In the genomic region with DNA sequence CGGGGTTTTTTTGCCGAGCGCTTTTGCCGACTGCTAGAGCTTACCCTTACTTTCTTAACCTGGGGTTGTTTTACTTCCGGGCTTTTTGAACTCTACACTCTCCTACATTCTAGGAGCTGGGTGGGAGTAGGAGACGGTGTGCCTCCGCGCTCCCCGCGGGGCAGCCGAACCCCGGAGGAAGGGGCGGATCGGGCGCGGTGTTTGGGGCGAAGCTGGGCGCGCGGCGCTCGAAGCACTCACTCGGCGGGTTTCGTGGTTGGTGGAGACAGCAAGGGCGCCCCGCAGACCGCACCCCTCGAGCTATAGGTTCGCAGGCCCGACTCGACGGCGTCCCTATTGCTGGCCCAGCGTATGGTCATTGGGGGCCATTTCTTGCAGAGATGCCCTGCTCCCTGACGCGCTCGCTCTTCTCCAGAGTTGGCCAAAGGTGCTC, we compare ENCODE assay signal across 8 cellular contexts. TPM values are rescaled to one million over a fixed set of nuclear protein-coding genes. Genes with fewer than 3 reads are reported as not detected.
DNase-seq lines count a peak whose midpoint lies in the region; ATAC-seq and TF ChIP-seq lines count a peak whose summit lies in the region.

No MANE protein-coding gene starts in this region.

- DNase-seq in CD8-positive, alpha-beta memory T cell = peak in 2 of 5 donors; percentile 52 to 64
- DNase-seq in activated T-cell treated with anti-CD3 and anti-CD28 coated beads, Interleukin-2, amount 50 U/mL, for 4 hours = peak; percentile 66
- DNase-seq in fibroblast of pulmonary artery (ENCODE audit: low read depth) = peak; percentile 84
- DNase-seq in thoracic aorta (ENCODE audit: low spot score) = peak; percentile 4

- no peaks in the 10 kb centered on the region for H4K20me1 ChIP-seq in OCI-LY3 (ENCODE audit: insufficient read depth, low read length)

- peak overlapping the region; percentile 94 for H2AFZ ChIP-seq in OCI-LY3 (ENCODE audit: low read depth, low read length)
- peak overlapping the region; percentile 85 for H2AFZ ChIP-seq in neuron (ENCODE audit: low read depth, low read length)

- peak overlapping the region; percentile 80 for H3K4me3 ChIP-seq in CD8-positive, alpha-beta memory T cell (ENCODE audit: low read length)
- H3K4me3 ChIP-seq in OCI-LY3 (ENCODE audit: low read length) (peak overlapping the region; percentile 91), fibroblast of pulmonary artery (replicated peaks; ENCODE audit: low read depth, low read length) (peak overlapping the region; percentile 80), neuron (ENCODE audit: low read length) (peak overlapping the region; percentile 84), thoracic aorta (peak overlapping the region; percentile 83)

- peaks cover 22 to 33% (median 28%) of the 10 kb centered on the region in 3 donors for H3K4me1 Mint-ChIP-seq in CD8-positive, alpha-beta memory T cell
- H3K4me1 Mint-ChIP-seq in activated T-cell treated with anti-CD3 and anti-CD28 coated beads, Interleukin-2, amount 50 U/mL, for 4 hours (ENCODE audit: low read depth) = peaks cover 18% of the 10 kb centered on the region

- peaks cover 9% of the 10 kb centered on the region for H3K36me3 ChIP-seq in CD8-positive, alpha-beta memory T cell (ENCODE audit: insufficient read depth, low read length)
- H3K36me3 ChIP-seq in OCI-LY3 (replicated peaks; ENCODE audit: low read depth, low read length) = peaks cover 15% of the 10 kb centered on the region
- peaks cover 24% of the 10 kb centered on the region for H3K36me3 ChIP-seq in neuron (ENCODE audit: insufficient read depth, low read length)
- H3K36me3 ChIP-seq in thoracic aorta = peaks cover 11% of the 10 kb centered on the region

- H3K9me3 Mint-ChIP-seq in CD8-positive, alpha-beta memory T cell = peaks cover 3 to 17% (median 8%) of the 10 kb centered on the region in 5 donors
- H3K9me3 Mint-ChIP-seq in activated T-cell treated with anti-CD3 and anti-CD28 coated beads, Interleukin-2, amount 50 U/mL, for 4 hours = peaks cover 6% of the 10 kb centered on the region

- H3K4me2 ChIP-seq in OCI-LY3 (ENCODE audit: low read length) = peak overlapping the region; percentile 93

- H3K79me2 ChIP-seq in OCI-LY3 (ENCODE audit: low read length) = peaks cover 22% of the 10 kb centered on the region

- peaks cover 13% of the 10 kb centered on the region for H3K27me3 ChIP-seq in CD8-positive, alpha-beta memory T cell (ENCODE audit: insufficient read depth, low read length, poor library complexity, severe bottlenecking)
- H3K27me3 ChIP-seq in OCI-LY3 (ENCODE audit: low read depth, low read length) (no peaks in the 10 kb centered on the region), neuron (ENCODE audit: insufficient read depth, low read length) (no peaks in the 10 kb centered on the region), thoracic aorta (replicated peaks; ENCODE audit: insufficient read depth) (no peaks in the 10 kb centered on the region)

- H3K4me1 ChIP-seq in CD8-positive, alpha-beta memory T cell (ENCODE audit: insufficient read depth, low read length) = peaks cover 16% of the 10 kb centered on the region
- peaks cover 15% of the 10 kb centered on the region for H3K4me1 ChIP-seq in OCI-LY3 (ENCODE audit: low read length)
- peaks cover 18% of the 10 kb centered on the region for H3K4me1 ChIP-seq in neuron (ENCODE audit: insufficient read depth, low read length)
- peaks cover 11 to 15% of the 10 kb centered on the region in 2 donors for H3K4me1 ChIP-seq in thoracic aorta (ENCODE audit: control insufficient read depth in 1 of 2, low read depth in 2 of 2)

- H3K9me3 ChIP-seq in CD8-positive, alpha-beta memory T cell (ENCODE audit: low read length) = no peaks in the 10 kb centered on the region
- no peaks in the 10 kb centered on the region for H3K9me3 ChIP-seq in OCI-LY3 (ENCODE audit: insufficient read depth, low read length)
- no peaks in the 10 kb centered on the region for H3K9me3 ChIP-seq in neuron (ENCODE audit: low read length)
- no peaks in the 10 kb centered on the region for H3K9me3 ChIP-seq in thoracic aorta

- ATAC-seq in GM19397 (IDR thresholded peaks at IDR 0.05; ENCODE audit: unreplicated experiment) (peak; percentile 69), HG03469 (IDR thresholded peaks at IDR 0.05; ENCODE audit: unreplicated experiment) (peak; percentile 37), thoracic aorta (ENCODE audit: insufficient number of reproducible peaks, low FRiP score, low read depth) (peak; percentile 41)
- ATAC-seq in activated T-cell treated with anti-CD3 and anti-CD28 coated beads, Interleukin-2, amount 50 U/mL, for 4 hours = peak; percentile 81 to 84

- H3K27ac ChIP-seq in CD8-positive, alpha-beta memory T cell (ENCODE audit: low read depth, low read length) = peak overlapping the region; percentile 95
- H3K27ac ChIP-seq in OCI-LY3 (ENCODE audit: low read length) (peak overlapping the region; percentile 95), thoracic aorta (peak overlapping the region; percentile 87 to 95)

- POLR2A ChIA-PET in CD8-positive, alpha-beta memory T cell (lab: Charles Lee) = interaction anchor here (0.7 to 2.4 kb wide), 6 partner anchors 27 to 437 kb away, joined by 3 to 112 read pairs (median 6); a partner anchor contains a TSS

- H3K9ac ChIP-seq in OCI-LY3 (ENCODE audit: low read length) = peak overlapping the region; percentile 96

- H3K27me3 Mint-ChIP-seq in CD8-positive, alpha-beta memory T cell = peaks cover 32% of the 10 kb centered on the region in 2 donors
- H3K27me3 Mint-ChIP-seq in activated T-cell treated with anti-CD3 and anti-CD28 coated beads, Interleukin-2, amount 50 U/mL, for 4 hours (ENCODE audit: low read depth) = peaks cover 26% of the 10 kb centered on the region

- TF ChIP-seq CTCF in OCI-LY3 (IDR thresholded peaks at IDR 0.05; ENCODE audit: low read depth, low read length) = no peak
- TF ChIP-seq CTCF in fibroblast of pulmonary artery (IDR thresholded peaks at IDR 0.05; ENCODE audit: low read length, missing control alignments) = peak; percentile 6
- no peak for TF ChIP-seq CTCF in thoracic aorta (IDR thresholded peaks at IDR 0.05)

- peak overlapping the region; percentile 97 to 99 (median 99) for H3K27ac Mint-ChIP-seq in CD8-positive, alpha-beta memory T cell

- CTCF ChIA-PET in CD8-positive, alpha-beta memory T cell (lab: Charles Lee) = interaction anchor here (0.6 to 2.1 kb wide), 10 partner anchors 10 to 437 kb away, joined by 3 to 29 read pairs (median 5); a partner anchor contains a TSS

- peaks cover 15 to 39% (median 25%) of the 10 kb centered on the region in 3 donors for H3K36me3 Mint-ChIP-seq in CD8-positive, alpha-beta memory T cell
- H3K36me3 Mint-ChIP-seq in activated T-cell treated with anti-CD3 and anti-CD28 coated beads, Interleukin-2, amount 50 U/mL, for 4 hours (ENCODE audit: insufficient read depth) = peaks cover 26% of the 10 kb centered on the region

- H3K4me3 Mint-ChIP-seq in CD8-positive, alpha-beta memory T cell = peak overlapping the region; percentile 84 to 99 (median 95)
- H3K4me3 Mint-ChIP-seq in activated T-cell treated with anti-CD3 and anti-CD28 coated beads, Interleukin-2, amount 50 U/mL, for 4 hours = peak overlapping the region; percentile 92

RNA-seq across cellular contexts. Expression of a gene that starts 0.2 kb away (rescaled TPM):
- 10 to 100 TPM; 15.0 to 15.7 TPM for total RNA-seq in CD8-positive, alpha-beta memory T cell
- polyA plus RNA-seq in CD8-positive, alpha-beta memory T cell = 9.0 TPM
- total RNA-seq in activated T-cell treated with anti-CD3 and anti-CD28 coated beads, Interleukin-2, amount 50 U/mL, for 4 hours = 10 to 100 TPM in 2 of 3 donors, 1 to 10 TPM in 1; 8.4 to 11.8 (median 10.6) TPM
- total RNA-seq in thoracic aorta = 10 to 100 TPM; 13.9 to 31.6 TPM
